Comparison of ENCODE assay signal across 1 cellular context in genomic region chr1:21868941-21869454, GRCh38.
TF ChIP-seq lines count a peak whose summit lies in the region.

No MANE protein-coding gene starts in this region.

TF ChIP-seq in HCT116, 20 proteins besides CTCF, POLR2A, EP300 and RAD21 (continued from another document):
- TF ChIP-seq SIN3A (IDR thresholded peaks at IDR 0.05; ENCODE audit: low read depth) = no peak
